In genomic region chr2:25362049-25362563, GRCh38 we compare ENCODE assay signal across 8 cellular contexts. TPM values are rescaled to one million over a fixed set of nuclear protein-coding genes. Genes with fewer than 3 reads are reported as not detected.
DNase-seq lines count a peak whose midpoint lies in the region; ATAC-seq and FAIRE-seq lines count a peak whose summit lies in the region.

No MANE protein-coding gene starts in this region.

- no peaks in the 10 kb centered on the region for H3K27me3 Mint-ChIP-seq in activated CD8-positive, alpha-beta memory T cell treated with anti-CD3 and anti-CD28 coated beads, Interleukin-2, amount 10 ng/mL, durations not matched to agents 7 days and 5 days

- DNase-seq in COR-L47 (lab: John Stamatoyannopoulos, UW) (peak; percentile 87), HT1080 (ENCODE audit: low read depth) (peak; percentile 89), NOMO-1 treated with DMSO at 0.1 percent for 48 hours (lab: John Stamatoyannopoulos, UW; ENCODE audit: unreplicated experiment) (peak; percentile 88), midbrain (lab: John Stamatoyannopoulos, UW) (peak; percentile 96)
- DNase-seq in activated CD8-positive, alpha-beta memory T cell treated with anti-CD3 and anti-CD28 coated beads, Interleukin-2, amount 10 ng/mL, durations not matched to agents 7 days and 5 days: peak; percentile 96
- DNase-seq in stimulated activated CD8-positive, alpha-beta memory T cell treated with anti-CD3 and anti-CD28 coated beads, Interleukin-15, amount 100 ng/mL, for 4 hours (ENCODE audit: low read depth in 2 of 2): peak; percentile 85

- peaks cover 15% of the 10 kb centered on the region for H3K4me1 Mint-ChIP-seq in activated CD8-positive, alpha-beta memory T cell treated with anti-CD3 and anti-CD28 coated beads, Interleukin-2, amount 10 ng/mL, durations not matched to agents 7 days and 5 days

- FAIRE-seq in endometrium (lab: Jason Lieb, UNC): peak; percentile 95

- no peaks in the 10 kb centered on the region for H3K9me3 Mint-ChIP-seq in activated CD8-positive, alpha-beta memory T cell treated with anti-CD3 and anti-CD28 coated beads, Interleukin-2, amount 10 ng/mL, durations not matched to agents 7 days and 5 days (ENCODE audit: low read depth)

- peak overlapping the region; percentile 83 for H3K4me3 Mint-ChIP-seq in activated CD8-positive, alpha-beta memory T cell treated with anti-CD3 and anti-CD28 coated beads, Interleukin-2, amount 10 ng/mL, durations not matched to agents 7 days and 5 days

- H3K36me3 Mint-ChIP-seq in activated CD8-positive, alpha-beta memory T cell treated with anti-CD3 and anti-CD28 coated beads, Interleukin-2, amount 10 ng/mL, durations not matched to agents 7 days and 5 days: no peaks in the 10 kb centered on the region

- ATAC-seq in GM21360 (IDR thresholded peaks at IDR 0.05; ENCODE audit: unreplicated experiment): peak; percentile 86
- ATAC-seq in activated CD8-positive, alpha-beta memory T cell treated with anti-CD3 and anti-CD28 coated beads, Interleukin-2, amount 10 ng/mL, durations not matched to agents 7 days and 5 days: peak; percentile 98

- peak overlapping the region; percentile 93 for H3K27ac Mint-ChIP-seq in activated CD8-positive, alpha-beta memory T cell treated with anti-CD3 and anti-CD28 coated beads, Interleukin-2, amount 10 ng/mL, durations not matched to agents 7 days and 5 days

- CTCF ChIA-PET in activated CD8-positive, alpha-beta memory T cell treated with anti-CD3 and anti-CD28 coated beads, Interleukin-2, amount 10 ng/mL, durations not matched to agents 7 days and 5 days (lab: Charles Lee): interaction anchor here (0.6 to 3.8 kb wide), 49 partner anchors 9 to 303 kb away, joined by 3 to 109 read pairs (median 4); partner anchors contain the start of gene DNMT3A

RNA-seq across cellular contexts. Expression of gene DNMT3A, which starts 20.4 kb away (rescaled TPM):
- total RNA-seq in HT1080 (2014; rRNA removed; shearing (Covaris generic)): 3.3 and 4.3 TPM in 2 replicates
- 4.0 and 4.5 TPM in 2 replicates for polyA plus RNA-seq in HT1080 (2015; cell fraction: cytosol; rRNA removed)
- 8.8 and 10.2 TPM in 2 replicates for polyA plus RNA-seq in HT1080 (2015; cell fraction: nucleus; rRNA removed)
- 10 to 100 TPM; 59.9 to 70.1 TPM for total RNA-seq in activated CD8-positive, alpha-beta memory T cell treated with anti-CD3 and anti-CD28 coated beads, Interleukin-2, amount 10 ng/mL, durations not matched to agents 7 days and 5 days

Comparison
In these comparisons a context has a peak if more than half of its experiments do, and no peak if none do; other contexts are left out.
1. Peak in every context shown above with its lines: DNase-seq and ATAC-seq.
2. RNA of gene DNMT3A, which starts 20.4 kb away (total RNA-seq): 59.9 to 70.1 TPM in activated CD8-positive, alpha-beta memory T cell treated with anti-CD3 and anti-CD28 coated beads, Interleukin-2, amount 10 ng/mL, durations not matched to agents 7 days and 5 days; 3.3 to 4.3 TPM in HT1080; every median in the first group is over 10 times any median in the second.